16 cellular contexts compared by ENCODE assay signal in the genomic region with DNA sequence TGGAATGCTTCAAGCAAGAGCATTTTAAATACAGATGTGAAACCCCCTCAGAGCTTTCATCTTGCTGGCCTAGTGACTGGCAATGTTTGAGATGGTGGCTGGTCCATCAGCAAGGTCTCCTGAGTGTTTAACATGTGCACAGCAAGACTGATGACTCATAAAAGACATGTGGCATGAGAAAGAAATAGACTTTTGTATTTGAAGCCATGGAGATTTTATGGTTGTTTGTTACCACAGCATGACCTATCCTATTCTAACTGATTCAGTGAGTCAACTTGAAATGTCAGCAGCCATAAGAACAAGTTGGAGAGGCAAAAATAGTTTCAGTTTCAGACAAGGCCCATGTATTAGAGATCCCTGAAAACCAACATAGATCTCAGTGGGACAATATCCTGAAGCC.
DNase-seq lines count a peak whose midpoint lies in the region; ATAC-seq and TF ChIP-seq lines count a peak whose summit lies in the region.
"Had no signal": no experiment of that assay in that cellular context is flagged by ENCODE, and none has a peak within 500 bp of the region (broad histone marks: within the 10 kb centered on the region; RNA-seq: fewer than 3 reads in every experiment).

No MANE protein-coding gene starts in this region.

- intact Hi-C loops in testis (cut with DNase I; ENCODE audit: low total_unique reads): no loop called here

- TF ChIP-seq POLR2A in testis (IDR thresholded peaks at IDR 0.05): no peak

- ATAC-seq in HG02938 (IDR thresholded peaks at IDR 0.05; ENCODE audit: unreplicated experiment) (peak; percentile 64), HG03432 (IDR thresholded peaks at IDR 0.05; ENCODE audit: unreplicated experiment) (no peak)
- ATAC-seq: Right ventricle myocardium inferior, sciatic nerve had no signal

- H3K9me3 ChIP-seq in testis: no peaks in the 10 kb centered on the region

- no peaks in the 10 kb centered on the region for H3K36me3 ChIP-seq in testis (ENCODE audit: low read depth, missing control alignments)

- no peaks in the 10 kb centered on the region for H3K27me3 ChIP-seq in testis

- H3K4me1 ChIP-seq in testis: no peaks in the 10 kb centered on the region

- H3K4me3 ChIP-seq in astrocyte of the cerebellum (ENCODE audit: low read depth, low read length) (no peak overlapping the region), testis (no peak overlapping the region)

- peak; percentile 3 for DNase-seq in Caki2 (ENCODE audit: low read depth)
- DNase-seq in astrocyte of the cerebellum (ENCODE audit: low read depth): peak; percentile 72
- DNase-seq in kidney tubule cell (ENCODE audit: low spot score): peak; percentile 79
- DNase-seq in caudate nucleus (lab: John Stamatoyannopoulos, UW): no peak
- DNase-seq in testis: no peak
- no peak for DNase-seq in Ammon's horn (ENCODE audit: low spot score)
- DNase-seq: activated B cell treated with CpG ODN at 0.5 μM for 24 hours; kidney glomerular epithelial cell; midbrain; stimulated activated CD4-positive, alpha-beta T cell treated with anti-CD3 and anti-CD28 coated beads, Interleukin-1b, Interleukin-23, amount 100 ng/mL, for 48 hours had no signal

- in situ Hi-C loops in Caki2 (cut with HindIII; ENCODE audit: low pct_unique_long_range_greater_than_20kb, low sequenced_read_pairs) (no loop called here), astrocyte of the cerebellum (cut with HindIII; ENCODE audit: low sequenced_read_pairs) (no loop called here)

- TF ChIP-seq CTCF in astrocyte of the cerebellum (IDR thresholded peaks at IDR 0.05; ENCODE audit: low read depth, low read length, missing control alignments) (no peak), testis (IDR thresholded peaks at IDR 0.05) (no peak)

- H3K27ac ChIP-seq in caudate nucleus (ENCODE audit: low read depth, low read length) (no peak overlapping the region), testis (no peak overlapping the region)
- H3K27ac ChIP-seq: epithelial cell of prostate, KMS-11 had no signal

Comparison
In these comparisons a context has a peak if more than half of its experiments do, and no peak if none do; other contexts are left out.
1. DNase-seq: peak in Caki2 (single experiment), astrocyte of the cerebellum (single experiment) and kidney tubule cell (single experiment); none in caudate nucleus (0 of 61), testis (single experiment) and Ammon's horn (single experiment).